7 cellular contexts compared by ENCODE assay signal in genomic region chr1:55140546-55140983, GRCh38.
DNase-seq lines count a peak whose midpoint lies in the region; ATAC-seq, FAIRE-seq and TF ChIP-seq lines count a peak whose summit lies in the region.

No MANE protein-coding gene starts in this region.

- no peak for TF ChIP-seq EP300 in GM12878 (IDR thresholded peaks at IDR 0.05; ENCODE audit: borderline replicate concordance in 1 of 2, control insufficient read depth in 1 of 2, low read depth in 2 of 2, low read length in 2 of 2)

- H3K27ac ChIP-seq in GM12878 (ENCODE audit: control insufficient read depth, insufficient read depth) (no peak overlapping the region), spleen (peak overlapping the region in 4 of 8 donors; percentile 7 to 46 (median 33))

- no peaks in the 10 kb centered on the region for H3K4me1 ChIP-seq in GM12878 (ENCODE audit: control insufficient read depth, insufficient read depth, low read length)
- peaks cover 0 to 31% (median 9%) of the 10 kb centered on the region in 6 donors for H3K4me1 ChIP-seq in spleen

- no peak overlapping the region for H3K9ac ChIP-seq in GM12878 (ENCODE audit: control insufficient read depth, insufficient read depth, low read length)

- H4K20me1 ChIP-seq in GM12878 (ENCODE audit: control insufficient read depth, insufficient read depth) = no peaks in the 10 kb centered on the region

- TF ChIP-seq CTCF in GM12878 (IDR thresholded peaks at IDR 0.05 in 2 of 3, conservative IDR thresholded peaks at IDR 0.05 in 1 of 3; ENCODE audit: control insufficient read depth in 2 of 3, extremely low read depth in 1 of 3, insufficient read depth in 1 of 3, low read depth in 3 of 3, low read length in 3 of 3) (peak; percentile 70 to 84 (median 75)), spleen (IDR thresholded peaks at IDR 0.05 in 8 of 11, conservative IDR thresholded peaks at IDR 0.05 in 3 of 11) (peak; percentile 42 to 82 (median 74))

- in situ Hi-C loops in GM12878 (cut with MboI) = loop anchor here (5.0 kb wide), 1 partner anchor 137 kb away; no protein-coding TSS in a partner anchor

- TF ChIP-seq POLR2A in GM12891 (IDR thresholded peaks at IDR 0.05; ENCODE audit: low read depth, low read length) (no peak), GM12878 (IDR thresholded peaks at IDR 0.05; ENCODE audit: low read depth, low read length) (no peak), spleen (IDR thresholded peaks at IDR 0.05) (no peak)

- H3K36me3 ChIP-seq in GM12878 (ENCODE audit: control insufficient read depth in 2 of 2, insufficient read depth in 2 of 2, low read length in 1 of 2) = peaks cover 5 to 36% of the 10 kb centered on the region in 2 experiments; a peak in 3 of 4 replicates
- H3K36me3 ChIP-seq in spleen = peaks cover 13 to 99% (median 80%) of the 10 kb centered on the region in 6 donors

- H3K27me3 ChIP-seq in GM12878 (replicated peaks in 1 of 2; ENCODE audit: control insufficient read depth in 2 of 2, insufficient read depth in 2 of 2, low read length in 1 of 2) = no peaks in the 10 kb centered on the region
- no peaks in the 10 kb centered on the region for H3K27me3 ChIP-seq in spleen (replicated peaks in 1 of 7)

- POLR2A ChIA-PET in GM12878 (lab: Charles Lee) = no interaction called here

- no peak overlapping the region for H2AFZ ChIP-seq in GM12878 (ENCODE audit: control insufficient read depth, low read depth, low read length)

- no peaks in the 10 kb centered on the region for H3K79me2 ChIP-seq in GM12878 (ENCODE audit: control insufficient read depth, insufficient read depth, low read length)

- 0% methylated on average over 3 of the region's 3 CpGs for WGBS in GM12878 (ENCODE audit: insufficient coverage, insufficient replicate concordance, low lambda C conversion rate, missing lambda C conversion rate)
- 1 to 9% (median 2%) methylated on average over 3 of the region's 3 CpGs for WGBS in spleen, 5 donors

- SMC1A ChIA-PET in GM12878 (lab: Charles Lee; ENCODE audit: uncharacterized antibody, unreplicated experiment) = interaction anchor here (0.7 to 5.5 kb wide), 10 partner anchors 10 to 198 kb away, joined by 3 to 47 read pairs (median 6); no protein-coding TSS in a partner anchor

- CTCF ChIA-PET in GM12878 (lab: Yijun Ruan, JAX) = interaction anchor here (0.7 to 12.4 kb wide), 15 partner anchors 8 to 1445 kb away, joined by 3 to 230 read pairs (median 4); no protein-coding TSS in a partner anchor

- peak; percentile 94 for TF ChIP-seq RAD21 in GM12878 (IDR thresholded peaks at IDR 0.05; ENCODE audit: insufficient read depth, low read depth, low read length)

- H3K9me3 ChIP-seq in GM12878 (replicated peaks; ENCODE audit: control insufficient read depth, insufficient read depth, low read length) = no peaks in the 10 kb centered on the region
- no peaks in the 10 kb centered on the region for H3K9me3 ChIP-seq in spleen

- ATAC-seq in HG02852 (IDR thresholded peaks at IDR 0.05; ENCODE audit: unreplicated experiment) (peak; percentile 79), GM12878 (peak; percentile 97)

- RAD21 ChIA-PET in GM12878 (lab: Charles Lee; ENCODE audit: unreplicated experiment) = interaction anchor here (1.3 to 1.9 kb wide), 4 partner anchors 135 to 148 kb away, joined by 3 to 11 read pairs (median 4); no protein-coding TSS in a partner anchor

- BruUV-seq in GM12878 (replicated peaks; lab: Mats Ljungman, UMichigan) = no TSS peak

- FAIRE-seq in GM12891 (lab: Jason Lieb, UNC) (peak; percentile 90), GM12878 (lab: Jason Lieb, UNC) (peak; percentile 96)

- intact Hi-C loops in GM12878 (cut with micrococcal nuclease; ENCODE audit: unreplicated experiment) = loop anchor here (1.0 to 10.0 kb wide), 4 partner anchors 74 to 1444 kb away; no protein-coding TSS in a partner anchor
- intact Hi-C loops in spleen (cut with DNase I; ENCODE audit: low total_unique reads) = loop anchor here (5.0 kb wide), 1 partner anchor 137 kb away; no protein-coding TSS in a partner anchor

- H3K4me2 ChIP-seq in GM12878 (ENCODE audit: control insufficient read depth, insufficient read depth) = no peak overlapping the region

- DNase-seq in GM12891 (ENCODE audit: insufficient read length, low spot score) (no peak), NCI-H187 treated with DMSO at 0.1 percent for 48 hours (lab: John Stamatoyannopoulos, UW) (peak; percentile 25), T-helper 2 cell (peak in 4 of 5 experiments; percentile 34 to 84 (median 44)), GM12878 (ENCODE audit: low read depth, low spot score) (peak; percentile 11), iPS DF 19.7 (ENCODE audit: low read depth, low spot score) (peak; percentile 35), spleen (no peak)

- no peak overlapping the region for H3K4me3 ChIP-seq in GM12878
- no peak overlapping the region for H3K4me3 ChIP-seq in spleen

TF ChIP-seq in GM12891, 5 proteins besides CTCF, POLR2A, EP300 and RAD21:
- TF ChIP-seq POLR2AphosphoS5 (IDR thresholded peaks at IDR 0.05; ENCODE audit: low read depth, low read length) (no peak), SPI1 (IDR thresholded peaks at IDR 0.05; ENCODE audit: low read depth, low read length) (no peak), TAF1 (IDR thresholded peaks at IDR 0.05; ENCODE audit: low read depth, low read length) (no peak), POU2F2 (IDR thresholded peaks at IDR 0.05; ENCODE audit: low read depth, low read length) (no peak), PAX5 (IDR thresholded peaks at IDR 0.05; ENCODE audit: insufficient read depth, low read length, severe bottlenecking) (no peak)

TF ChIP-seq in GM12878, 131 proteins besides CTCF, POLR2A, EP300 and RAD21 (continues in another document):
- no peak for TF ChIP-seq CHD2 (IDR thresholded peaks at IDR 0.05; ENCODE audit: borderline replicate concordance, low read depth, low read length)
- no peak for TF ChIP-seq ELK1 (IDR thresholded peaks at IDR 0.05; ENCODE audit: low read depth, low read length)
- peak; percentile 41 for TF ChIP-seq SKIL (IDR thresholded peaks at IDR 0.05; ENCODE audit: low read depth, poor library complexity, severe bottlenecking)
- no peak for TF ChIP-seq CHD4 (IDR thresholded peaks at IDR 0.05)
- no peak for TF ChIP-seq BRCA1 (IDR thresholded peaks at IDR 0.05; ENCODE audit: low read depth, low read length)
- no peak for TF ChIP-seq BMI1 (IDR thresholded peaks at IDR 0.05; ENCODE audit: borderline replicate concordance)
- TF ChIP-seq CUX1 (IDR thresholded peaks at IDR 0.05; ENCODE audit: insufficient replicate concordance, low read depth, low read length) = no peak
- TF ChIP-seq SMAD5 (IDR thresholded peaks at IDR 0.05; ENCODE audit: low read depth) = no peak

Comparison
In these comparisons a context has a peak if more than half of its experiments do, and no peak if none do; other contexts are left out.
1. DNase-seq: peak in NCI-H187 treated with DMSO at 0.1 percent for 48 hours (single experiment), T-helper 2 cell (4 of 5), GM12878 (single experiment) and iPS DF 19.7 (single experiment); none in GM12891 (single experiment) and spleen (single experiment).